27 cellular contexts compared by ENCODE assay signal in the genomic region with DNA sequence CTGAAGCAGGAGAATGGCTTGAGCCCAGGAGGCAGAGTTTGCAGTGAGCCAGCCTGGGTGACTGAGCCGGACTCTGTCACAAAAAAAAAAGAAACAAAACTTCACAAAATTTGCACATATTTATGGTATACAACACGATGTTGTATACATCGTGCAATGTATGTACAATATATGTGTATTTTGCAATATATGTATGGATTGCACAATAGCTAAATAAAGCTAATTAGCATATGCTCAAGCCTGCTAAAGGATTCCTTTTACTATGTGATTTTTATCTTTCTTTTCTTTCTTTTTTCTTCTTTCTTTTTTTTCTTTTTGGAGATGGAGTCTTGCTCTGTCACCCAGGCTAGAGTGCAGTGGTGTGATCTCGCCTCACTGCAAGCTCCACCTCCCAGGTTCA.
"Had no signal": no experiment of that assay in that cellular context is flagged by ENCODE, and none has a peak within 500 bp of the region (broad histone marks: within the 10 kb centered on the region; RNA-seq: fewer than 3 reads in every experiment).

No MANE protein-coding gene starts in this region.

- H3K27me3 ChIP-seq: neural progenitor cell, ovary, spleen, stomach, thyroid gland, tibial nerve, upper lobe of left lung, vagina had no signal

- DNase-seq: naive thymus-derived CD4-positive, alpha-beta T cell; natural killer cell; occipital lobe; ovary; psoas muscle; right cardiac atrium; spleen; stimulated activated CD4-positive, alpha-beta T cell treated with anti-CD3 and anti-CD28 coated beads, Interleukin-12 subunit alpha, Interleukin-12 subunit beta, amount 100 ng/mL, for 4 hours; stimulated activated CD4-positive, alpha-beta T cell treated with anti-CD3 and anti-CD28 coated beads, Interleukin-1b, Interleukin-23, amount 100 ng/mL, for 48 hours; stimulated activated CD4-positive, alpha-beta T cell treated with anti-CD3 and anti-CD28 coated beads, Interleukin-2, amount 100 ng/mL, for 48 hours; stimulated activated CD4-positive, alpha-beta T cell treated with anti-CD3 and anti-CD28 coated beads, Interleukin-4, amount 100 ng/mL, for 24 hours; stimulated activated naive B cell treated with anti-CD40 and anti-IgM and Interleukin-4, amounts not matched to agents 10 μg/mL and 1 μg/mL and 100 μg/mL, for 72 hours; stimulated activated naive CD4-positive, alpha-beta T cell treated with Interleukin-2 at 50 U/mL for 16 hours; stomach; thyroid gland; trophoblast cell; upper lobe of left lung had no signal

- H3K4me3 ChIP-seq: neural progenitor cell, ovary, psoas muscle, skin epidermis, smooth muscle cell, spleen, stomach, thoracic aorta, thyroid gland, tibial nerve, upper lobe of left lung, vagina had no signal

- FAIRE-seq: urothelium cell line had no signal

- H2AFZ ChIP-seq: neural progenitor cell, parathyroid adenoma had no signal

- H3K79me2 ChIP-seq: parathyroid adenoma had no signal

- H3K9me3 ChIP-seq: ovary, psoas muscle, spleen, stomach, thoracic aorta, thyroid gland, tibial nerve, upper lobe of left lung, vagina had no signal

- H3K4me2 ChIP-seq: neural progenitor cell, smooth muscle cell had no signal

- H3K27ac ChIP-seq: neural progenitor cell, ovary, parathyroid adenoma, psoas muscle, skin epidermis, spleen, stomach, thoracic aorta, thyroid gland, tibial nerve, upper lobe of left lung, vagina had no signal

- H3K4me1 ChIP-seq: neural progenitor cell, parathyroid adenoma, psoas muscle, spleen, stomach, thyroid gland, tibial nerve, upper lobe of left lung, vagina had no signal

- ATAC-seq: naive thymus-derived CD4-positive, alpha-beta T cell; natural killer cell; psoas muscle; right cardiac atrium; sciatic nerve; stimulated activated effector memory CD8-positive, alpha-beta T cell treated with anti-CD3 and anti-CD28 coated beads, Interleukin-12 subunit alpha, Interleukin-12 subunit beta, amount 100 ng/mL, for 72 hours; stimulated activated naive B cell treated with anti-CD40 and anti-IgM and Interleukin-4, amounts not matched to agents 10 μg/mL and 1 μg/mL and 100 μg/mL, for 72 hours had no signal

- H3K9ac ChIP-seq: neural progenitor cell, parathyroid adenoma had no signal

- H3K36me3 ChIP-seq: neural progenitor cell, ovary, spleen, stomach, thoracic aorta, thyroid gland, tibial nerve, upper lobe of left lung, vagina had no signal
